8 cellular contexts compared by ENCODE assay signal in the genomic region with DNA sequence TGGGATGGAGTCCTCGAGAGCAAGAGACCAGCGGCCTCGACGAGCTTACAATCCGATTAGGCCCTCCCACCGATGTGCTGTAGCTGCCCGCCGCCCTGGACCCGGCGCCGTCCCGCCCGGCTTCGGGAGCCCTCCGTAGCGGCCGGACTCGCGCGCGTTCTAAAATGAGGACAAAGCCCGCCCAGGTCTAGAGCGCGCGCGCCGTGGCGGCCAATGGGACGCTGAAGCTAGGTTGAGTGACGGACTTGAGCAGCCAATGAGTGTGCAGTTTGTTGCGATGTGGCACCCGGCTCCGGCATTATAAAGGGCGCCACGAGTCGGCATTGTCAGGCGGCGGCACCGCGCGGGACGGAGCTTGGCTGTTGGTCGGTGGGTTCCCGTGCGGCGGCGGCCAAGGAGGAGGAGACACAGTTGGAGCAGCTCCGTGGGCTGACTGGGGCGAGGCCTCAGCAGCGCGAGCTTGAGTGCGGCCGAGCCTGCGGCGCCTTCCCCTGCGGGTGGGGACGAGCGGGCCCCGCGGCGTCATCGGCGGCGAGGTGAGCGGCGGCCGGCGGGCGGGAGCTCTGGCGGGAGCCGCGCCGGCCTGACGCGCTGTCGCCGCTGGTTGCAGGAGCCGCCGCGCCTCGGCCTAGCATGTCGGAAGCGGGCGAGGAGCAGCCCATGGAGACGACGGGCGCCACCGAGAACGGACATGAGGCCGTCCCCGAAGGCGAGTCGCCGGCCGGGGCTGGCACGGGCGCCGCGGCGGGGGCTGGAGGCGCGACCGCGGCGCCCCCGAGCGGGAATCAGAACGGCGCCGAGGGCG. TPM values are rescaled to one million over a fixed set of nuclear protein-coding genes. Genes with fewer than 3 reads are reported as not detected.
A peak's percentile ranks its signal among the peaks of the same experiment; 100 is the strongest.
DNase-seq lines count a peak whose midpoint lies in the region; ATAC-seq, FAIRE-seq and TF ChIP-seq lines count a peak whose summit lies in the region.

Gene HNRNPAB (plus strand): TSS at position 329 of the 805 bp plus-strand sequence. CDS start 305 bp downstream, at position 634.

- intact Hi-C loops in HepG2 (cut with micrococcal nuclease; ENCODE audit: unreplicated experiment), result no loop called here

- H3K9ac ChIP-seq in BLaER1 treated with 17β-estradiol and CSF1 and Interleukin-3, amounts not matched to agents 10 nM and 100 nM, result peak within 1 kb of the TSS; percentile 95 to 100 (median 100)
- peak within 1 kb of the TSS; percentile 95 for H3K9ac ChIP-seq in HepG2 (ENCODE audit: insufficient read depth, low read depth, low read length)

- POLR2A ChIA-PET in HepG2 (lab: Yijun Ruan, JAX), result interaction anchor here (1.0 to 1.5 kb wide), 11 partner anchors 9 to 655 kb away, joined by 4 to 15 read pairs (median 7); partner anchors contain the start of genes NHP2, PHYKPL and ZNF354B

- peak; percentile 76 for FAIRE-seq in HepG2 (lab: Jason Lieb, UNC)

- H4K20me1 ChIP-seq in BLaER1 treated with 17β-estradiol and CSF1 and Interleukin-3, amounts not matched to agents 10 nM and 100 nM, result peaks cover 42 to 50% (median 49%) of the 10 kb centered on the region in 11 experiments
- peaks cover 39% of the 10 kb centered on the region for H4K20me1 ChIP-seq in HepG2 (ENCODE audit: insufficient read depth, low read length)

- peak; percentile 76 for ATAC-seq in GM19351 (IDR thresholded peaks at IDR 0.05; ENCODE audit: unreplicated experiment)
- peak; percentile 73 for ATAC-seq in HG03521 (IDR thresholded peaks at IDR 0.05; ENCODE audit: unreplicated experiment)
- ATAC-seq in HepG2, result peak; percentile 87

- peak; percentile 19; the same call in 1 of the 2 replicates for TF ChIP-seq CTCF in HepG2 (CRISPR knock-in tag; IDR thresholded peaks at IDR 0.05)

- peaks cover 35% of the 10 kb centered on the region for H3K79me2 ChIP-seq in HepG2 (ENCODE audit: insufficient read depth, low read length)

- CTCF ChIA-PET in HepG2 (lab: Yijun Ruan, JAX; ENCODE audit: low intra/inter-chr PET ratio, low total read pairs), result no interaction called here

- H3K9me3 ChIP-seq in BLaER1 treated with 17β-estradiol and CSF1 and Interleukin-3, amounts not matched to agents 10 nM and 100 nM (replicated peaks in 1 of 11), result no peaks in the 10 kb centered on the region; a peak in 4 of 22 replicates
- H3K9me3 ChIP-seq in HepG2 (ENCODE audit: low read length), result no peaks in the 10 kb centered on the region

- TF ChIP-seq RAD21 in HepG2 (CRISPR knock-in tag; IDR thresholded peaks at IDR 0.05), result no peak

- in situ Hi-C loops in HepG2 (cut with HindIII; ENCODE audit: extremely low pct_ligation_motif_present, low pct_unique_long_range_greater_than_20kb), result no loop called here

- H3K4me3 ChIP-seq in BLaER1 treated with 17β-estradiol and CSF1 and Interleukin-3, amounts not matched to agents 10 nM and 100 nM, result peak within 1 kb of the TSS; percentile 93 to 100 (median 99)
- peak within 1 kb of the TSS; percentile 80 to 95 (median 90) for H3K4me3 ChIP-seq in HepG2 (replicated peaks in 1 of 3; ENCODE audit: insufficient read depth in 1 of 3, low read depth in 2 of 3, low read length in 3 of 3)

- no peak within 1 kb of the TSS for H2AFZ ChIP-seq in HepG2 (ENCODE audit: low read length)

- WGBS in HepG2 (ENCODE audit: low lambda C conversion rate), result 0% methylated on average over 12 of the region's 111 CpGs

- TF ChIP-seq EP300 in HepG2 (IDR thresholded peaks at IDR 0.05; ENCODE audit: low read depth in 2 of 2, low read length in 2 of 2) (peak in 1 of 2 experiments; percentile 56; a peak in 1 of 4 replicates), HepG2 (CRISPR knock-in tag; IDR thresholded peaks at IDR 0.05; ENCODE audit: borderline replicate concordance) (0 out of 2 replicates have a peak, but pooled peaks have one; percentile 11)

- peak in 1 of 2 experiments; percentile 100; a peak in 2 of 4 replicates for TF ChIP-seq POLR2A in HepG2 (IDR thresholded peaks at IDR 0.05; ENCODE audit: insufficient read depth in 1 of 2, low read depth in 2 of 2, low read length in 2 of 2)

- H3K4me1 ChIP-seq in BLaER1 treated with 17β-estradiol and CSF1 and Interleukin-3, amounts not matched to agents 10 nM and 100 nM, result peaks cover 25 to 57% (median 46%) of the 10 kb centered on the region in 10 experiments
- H3K4me1 ChIP-seq in HepG2 (ENCODE audit: insufficient read depth, low read length), result peaks cover 39% of the 10 kb centered on the region

- H3K36me3 ChIP-seq in BLaER1 treated with 17β-estradiol and CSF1 and Interleukin-3, amounts not matched to agents 10 nM and 100 nM, result peaks cover 34 to 46% (median 43%) of the 10 kb centered on the region in 11 experiments
- H3K36me3 ChIP-seq in HepG2 (replicated peaks in 1 of 2; ENCODE audit: control insufficient read depth in 1 of 2, insufficient read depth in 2 of 2, low read length in 2 of 2), result peaks cover 10 to 34% of the 10 kb centered on the region in 2 experiments

- peak within 1 kb of the TSS; percentile 90 to 98 (median 95) for H3K4me2 ChIP-seq in BLaER1 treated with 17β-estradiol and CSF1 and Interleukin-3, amounts not matched to agents 10 nM and 100 nM
- peak within 1 kb of the TSS; percentile 94 for H3K4me2 ChIP-seq in HepG2 (ENCODE audit: low read depth, low read length)

- peak within 1 kb of the TSS; percentile 92 to 99 (median 97) for H3K27ac ChIP-seq in BLaER1 treated with 17β-estradiol and CSF1 and Interleukin-3, amounts not matched to agents 10 nM and 100 nM
- peak within 1 kb of the TSS; percentile 73 for H3K27ac ChIP-seq in HepG2 (ENCODE audit: extremely low read length, insufficient read depth, low read length)

- no peaks in the 10 kb centered on the region for H3K27me3 ChIP-seq in BLaER1 treated with 17β-estradiol and CSF1 and Interleukin-3, amounts not matched to agents 10 nM and 100 nM
- peaks cover 0 to 5% of the 10 kb centered on the region in 2 experiments; a peak in 1 of 5 replicates for H3K27me3 ChIP-seq in HepG2 (ENCODE audit: control insufficient read depth in 1 of 2, insufficient read depth in 2 of 2, low read length in 2 of 2)

- DNase-seq in NCI-H748 (lab: John Stamatoyannopoulos, UW; ENCODE audit: unreplicated experiment) (peak; percentile 96), dermis blood vessel endothelial cell (peak; percentile 99), HepG2 (ENCODE audit: low spot score) (peak; percentile 86)
- DNase-seq in activated CD4-positive, alpha-beta T cell treated with anti-CD3 and anti-CD28 coated beads, Interleukin-2, amount 50 U/mL, for 24 hours (ENCODE audit: low read depth in 1 of 2, low spot score in 1 of 2), result peak; percentile 95 to 98
- DNase-seq in stimulated activated CD4-positive, alpha-beta T cell treated with anti-CD3 and anti-CD28 coated beads, Interleukin-4, amount 100 ng/mL, for 1 hour, result peak; percentile 94

- no TSS peak for BruUV-seq in HepG2 (replicated peaks; lab: Mats Ljungman, UMichigan)

TF ChIP-seq in HepG2, 621 proteins besides CTCF, POLR2A, EP300 and RAD21 (continues in another document):
- TF ChIP-seq ZBTB1 (CRISPR knock-in tag; IDR thresholded peaks at IDR 0.05; ENCODE audit: borderline replicate concordance), result no peak

RNA-seq across cellular contexts. Expression of gene HNRNPAB, which starts in this region (rescaled TPM):
- total RNA-seq in dermis blood vessel endothelial cell (55.0 and 64.6 TPM in 2 replicates), HepG2 (2016; rRNA removed; fragmentation: Illumina TruSeq; extraction: Trizol) (111 and 132 TPM in 2 replicates)
- total RNA-seq in HepG2 (2016; cell fraction: cytosol; rRNA removed; fragmentation: Illumina TruSeq; extraction: Trizol; ENCODE audit: low read depth), result 12.0 and 13.3 TPM in 2 replicates
- total RNA-seq in HepG2 (2016; cell fraction: insoluble cytoplasmic fraction; rRNA removed; fragmentation: Illumina TruSeq; extraction: Trizol), result 110 and 122 TPM in 2 replicates
- 37.5 and 44.0 TPM in 2 replicates for total RNA-seq in HepG2 (2016; cell fraction: membrane; rRNA removed; fragmentation: Illumina TruSeq; extraction: Trizol)
- total RNA-seq in HepG2 (2016; cell fraction: nucleus; rRNA removed; fragmentation: Illumina TruSeq; extraction: Trizol), result 54.8 and 64.8 TPM in 2 replicates
- 46.1 and 62.6 TPM in 2 replicates for polyA plus RNA-seq in HepG2 (2011; rRNA removed)
- 52.5 and 54.6 TPM in 2 replicates for polyA plus RNA-seq in HepG2 (2011; cell fraction: cytosol; rRNA removed)
- polyA plus RNA-seq in HepG2 (2011; cell fraction: nucleus; rRNA removed), result 28.6 and 30.1 TPM in 2 replicates
- polyA plus RNA-seq in HepG2 (2012), result 55.4 and 68.0 TPM in 2 replicates
- 12.0 and 13.6 TPM in 2 replicates for polyA plus RNA-seq in HepG2 (2016; cell fraction: cytosol; fragmentation: Illumina TruSeq; extraction: Trizol; ENCODE audit: low read depth)
- 241 and 256 TPM in 2 replicates for polyA plus RNA-seq in HepG2 (2016; cell fraction: insoluble cytoplasmic fraction; fragmentation: Illumina TruSeq; extraction: Trizol; ENCODE audit: low read depth)
- polyA plus RNA-seq in HepG2 (2016; cell fraction: membrane; fragmentation: Illumina TruSeq; extraction: Trizol; ENCODE audit: low read depth), result 36.3 and 40.6 TPM in 2 replicates
- polyA plus RNA-seq in HepG2 (2016; cell fraction: nucleus; fragmentation: Illumina TruSeq; extraction: Trizol; ENCODE audit: insufficient read depth, low read depth), result 151 and 157 TPM in 2 replicates
- 17.1 and 71.1 TPM in 2 replicates for polyA minus RNA-seq in HepG2 (2011; rRNA and poly(A)+ RNA removed; ENCODE audit: low replicate concordance)
- 15.4 and 24.9 TPM in 2 replicates for polyA minus RNA-seq in HepG2 (2011; cell fraction: cytosol; rRNA and poly(A)+ RNA removed)
- 26.0 and 31.3 TPM in 2 replicates for polyA minus RNA-seq in HepG2 (2011; cell fraction: nucleus; rRNA and poly(A)+ RNA removed)

Comparison
In these comparisons a context has a peak if more than half of its experiments do, and no peak if none do; other contexts are left out.
1. Peak in every context shown above with its lines: DNase-seq, ATAC-seq, H3K4me3 ChIP-seq and H3K27ac ChIP-seq.